Comparison of ENCODE assay signal across 2 cellular contexts in genomic region chr22:42075277-42075676, GRCh38.
A peak's percentile ranks its signal among the peaks of the same experiment; 100 is the strongest.
TF ChIP-seq lines count a peak whose summit lies in the region.

No MANE protein-coding gene starts in this region.

TF ChIP-seq in HEK293, 187 proteins besides CTCF, POLR2A, EP300 and RAD21:
- no peak for TF ChIP-seq ZSCAN5A (tag by site-specific recombination; IDR thresholded peaks at IDR 0.05)
- TF ChIP-seq ZNF274 (IDR thresholded peaks at IDR 0.05; ENCODE audit: low read length), result no peak
- TF ChIP-seq ZNF274 (tag by site-specific recombination; IDR thresholded peaks at IDR 0.05; ENCODE audit: borderline replicate concordance), result peak; percentile 80; the same call in 1 of the 2 replicates

TF ChIP-seq in endothelial cell of umbilical vein, 7 proteins besides CTCF, POLR2A, EP300 and RAD21:
- TF ChIP-seq FOS (IDR thresholded peaks at IDR 0.05; ENCODE audit: borderline replicate concordance, insufficient read depth, low read length), result no peak
- no peak for TF ChIP-seq GATA2 (IDR thresholded peaks at IDR 0.05; ENCODE audit: insufficient read depth, insufficient read length, low read depth, low read length)
- TF ChIP-seq EZH2 (IDR thresholded peaks at IDR 0.05; ENCODE audit: borderline replicate concordance, low read depth, low read length, severe bottlenecking), result no peak
- TF ChIP-seq JUN (IDR thresholded peaks at IDR 0.05; ENCODE audit: borderline replicate concordance, insufficient read depth, insufficient read length, low read depth), result no peak
- no peak for TF ChIP-seq MYC (IDR thresholded peaks at IDR 0.05; ENCODE audit: low read depth, low read length)
- no peak for TF ChIP-seq MAX (IDR thresholded peaks at IDR 0.05; ENCODE audit: insufficient read depth, insufficient read length)
- TF ChIP-seq POLR2AphosphoS5 (IDR thresholded peaks at IDR 0.05; ENCODE audit: insufficient read depth, low read depth, low read length), result no peak
